Comparison of ENCODE assay signal across 14 cellular contexts in genomic region chr12:104486943-104487819, GRCh38. TPM values are rescaled to one million over a fixed set of nuclear protein-coding genes. Genes with fewer than 3 reads are reported as not detected.
DNase-seq lines count a peak whose midpoint lies in the region; ATAC-seq, FAIRE-seq and TF ChIP-seq lines count a peak whose summit lies in the region.
"Had no signal": no experiment of that assay in that cellular context is flagged by ENCODE, and none has a peak within 500 bp of the region (broad histone marks: within the 10 kb centered on the region; RNA-seq: fewer than 3 reads in every experiment).

No MANE protein-coding gene starts in this region.

- FAIRE-seq in H54 (lab: Jason Lieb, UNC), result no peak
- FAIRE-seq: D721Med, endothelial cell of umbilical vein had no signal

- H3K27me3 Mint-ChIP-seq in activated T-helper 17 cell treated with anti-CD3 and anti-CD28 coated beads, Interleukin-2, amount 50 U/mL, for 72 hours, result no peaks in the 10 kb centered on the region
- no peaks in the 10 kb centered on the region for H3K27me3 Mint-ChIP-seq in natural killer cell treated with Interleukin-12 subunit alpha and Interleukin-12 subunit beta and Interleukin-15 and Interleukin-18, amount 100 ng/mL, for 72 hours

- peak overlapping the region; percentile 9 for H3K4me3 Mint-ChIP-seq in activated T-helper 17 cell treated with anti-CD3 and anti-CD28 coated beads, Interleukin-2, amount 50 U/mL, for 72 hours
- H3K4me3 Mint-ChIP-seq in natural killer cell treated with Interleukin-12 subunit alpha and Interleukin-12 subunit beta and Interleukin-15 and Interleukin-18, amount 100 ng/mL, for 72 hours, result no peak overlapping the region

- H3K36me3 Mint-ChIP-seq in activated T-helper 17 cell treated with anti-CD3 and anti-CD28 coated beads, Interleukin-2, amount 50 U/mL, for 72 hours (ENCODE audit: low read depth), result peaks cover 20% of the 10 kb centered on the region
- H3K36me3 Mint-ChIP-seq in natural killer cell treated with Interleukin-12 subunit alpha and Interleukin-12 subunit beta and Interleukin-15 and Interleukin-18, amount 100 ng/mL, for 72 hours, result peaks cover 23% of the 10 kb centered on the region

- peak; percentile 45 for ATAC-seq in GM18870 (IDR thresholded peaks at IDR 0.05; ENCODE audit: unreplicated experiment)
- ATAC-seq in HG02943 (IDR thresholded peaks at IDR 0.05; ENCODE audit: low read depth, unreplicated experiment), result peak; percentile 47
- ATAC-seq in activated T-helper 17 cell treated with anti-CD3 and anti-CD28 coated beads, Interleukin-2, amount 50 U/mL, for 72 hours (replicated peaks), result no peak
- ATAC-seq in natural killer cell treated with Interleukin-12 subunit alpha and Interleukin-12 subunit beta and Interleukin-15 and Interleukin-18, amount 100 ng/mL, for 72 hours, result no peak
- ATAC-seq in HG02938 (IDR thresholded peaks at IDR 0.05; ENCODE audit: unreplicated experiment), result no peak

- no peak for DNase-seq in natural killer cell treated with Interleukin-12 subunit alpha and Interleukin-12 subunit beta and Interleukin-15 and Interleukin-18, amount 100 ng/mL, for 72 hours (ENCODE audit: low spot score)
- no peak for DNase-seq in H54 (ENCODE audit: insufficient read length, low spot score)
- DNase-seq in GM19240 (ENCODE audit: insufficient read length, low spot score), result no peak
- DNase-seq in DMS79 treated with DMSO at 0.1 percent for 48 hours (lab: John Stamatoyannopoulos, UW), result no peak
- DNase-seq: KG1; NCI-H345; stimulated activated CD4-positive, alpha-beta T cell treated with anti-CD3 and anti-CD28 coated beads, Interleukin-2, amount 100 ng/mL, for 48 hours; substantia nigra had no signal

- TF ChIP-seq POLR2A in H54 (IDR thresholded peaks at IDR 0.05; ENCODE audit: low read depth, low read length), result no peak

- no peaks in the 10 kb centered on the region for H3K9me3 Mint-ChIP-seq in activated T-helper 17 cell treated with anti-CD3 and anti-CD28 coated beads, Interleukin-2, amount 50 U/mL, for 72 hours
- H3K9me3 Mint-ChIP-seq in natural killer cell treated with Interleukin-12 subunit alpha and Interleukin-12 subunit beta and Interleukin-15 and Interleukin-18, amount 100 ng/mL, for 72 hours, result no peaks in the 10 kb centered on the region

- H3K27ac Mint-ChIP-seq in activated T-helper 17 cell treated with anti-CD3 and anti-CD28 coated beads, Interleukin-2, amount 50 U/mL, for 72 hours, result peak overlapping the region; percentile 5
- peak overlapping the region; percentile 96 to 100 for H3K27ac Mint-ChIP-seq in natural killer cell treated with Interleukin-12 subunit alpha and Interleukin-12 subunit beta and Interleukin-15 and Interleukin-18, amount 100 ng/mL, for 72 hours

- peaks cover 70% of the 10 kb centered on the region for H3K4me1 Mint-ChIP-seq in activated T-helper 17 cell treated with anti-CD3 and anti-CD28 coated beads, Interleukin-2, amount 50 U/mL, for 72 hours
- peaks cover 87 to 92% of the 10 kb centered on the region in 2 donors for H3K4me1 Mint-ChIP-seq in natural killer cell treated with Interleukin-12 subunit alpha and Interleukin-12 subunit beta and Interleukin-15 and Interleukin-18, amount 100 ng/mL, for 72 hours (ENCODE audit: low read depth in 2 of 2)

RNA-seq across cellular contexts. Expression of gene CHST11, which starts 30.4 kb away (rescaled TPM):
- 10 to 100 TPM; 36.2 to 61.7 TPM for total RNA-seq in activated T-helper 17 cell treated with anti-CD3 and anti-CD28 coated beads, Interleukin-2, amount 50 U/mL, for 72 hours
- total RNA-seq in natural killer cell treated with Interleukin-12 subunit alpha and Interleukin-12 subunit beta and Interleukin-15 and Interleukin-18, amount 100 ng/mL, for 72 hours, result 100 to 1,000 TPM; 195 to 374 TPM

Comparison
In these comparisons a context has a peak if more than half of its experiments do, and no peak if none do; other contexts are left out.
1. ATAC-seq: peak in GM18870 (single experiment) and HG02943 (single experiment); none in activated T-helper 17 cell treated with anti-CD3 and anti-CD28 coated beads, Interleukin-2, amount 50 U/mL, for 72 hours (single experiment), natural killer cell treated with Interleukin-12 subunit alpha and Interleukin-12 subunit beta and Interleukin-15 and Interleukin-18, amount 100 ng/mL, for 72 hours (0 of 2) and HG02938 (single experiment).